Comparison of ENCODE assay signal across 8 cellular contexts in the genomic region with DNA sequence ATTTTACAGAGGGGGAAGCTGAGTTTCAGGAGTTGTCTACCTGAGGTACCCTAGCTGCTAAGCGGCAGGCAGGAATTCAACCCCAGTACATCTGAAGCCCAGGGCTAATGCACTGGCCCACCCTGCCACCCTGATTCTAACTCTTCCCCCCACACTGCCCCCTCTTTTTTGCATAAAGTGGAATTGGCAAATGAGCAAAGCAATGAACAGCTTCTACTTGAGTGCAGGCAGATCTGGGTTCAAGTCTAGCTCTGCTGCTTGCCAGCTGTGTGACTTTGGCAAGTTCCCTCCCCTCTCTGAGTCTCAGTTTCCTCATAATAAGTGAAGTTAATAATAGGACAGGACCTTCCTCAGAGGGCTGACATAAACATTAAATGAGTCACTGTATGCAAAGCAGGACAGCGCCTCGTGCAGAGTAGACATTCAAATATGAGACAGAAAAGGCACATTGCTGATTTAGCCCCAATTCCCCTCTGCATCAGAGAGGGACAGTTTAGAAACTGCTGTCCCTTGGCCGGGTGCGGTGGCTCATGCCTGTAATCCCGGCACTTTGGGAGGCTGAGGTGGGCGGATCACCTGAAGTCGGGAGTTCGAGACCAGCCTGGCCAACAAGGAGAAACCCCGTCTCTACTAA.
A peak's percentile ranks its signal among the peaks of the same experiment; 100 is the strongest.
DNase-seq lines count a peak whose midpoint lies in the region; ATAC-seq lines count a peak whose summit lies in the region.

No MANE protein-coding gene starts in this region.

- H3K27ac ChIP-seq in iPS-20b (ENCODE audit: low read length), result peak overlapping the region; percentile 64

- ATAC-seq in HG03060 (IDR thresholded peaks at IDR 0.05; ENCODE audit: low read depth, unreplicated experiment), result peak; percentile 53

- H3K36me3 ChIP-seq in iPS-20b (ENCODE audit: insufficient read depth, low read depth, low read length), result no peaks in the 10 kb centered on the region

- no peak overlapping the region for H3K9ac ChIP-seq in iPS-20b (ENCODE audit: low read depth, low read length)

- peaks cover 32% of the 10 kb centered on the region for H3K4me1 ChIP-seq in iPS-20b (ENCODE audit: insufficient read depth, low read length)

- H3K27me3 ChIP-seq in iPS-20b (ENCODE audit: insufficient read depth, low read length), result peaks cover 11% of the 10 kb centered on the region

- in situ Hi-C loops in ACHN (cut with HindIII; ENCODE audit: low pct_ligation_motif_present, low pct_unique_long_range_greater_than_20kb, low sequenced_read_pairs), result no loop called here

- peak; percentile 22 for DNase-seq in stimulated activated CD4-positive, alpha-beta T cell treated with anti-CD3 and anti-CD28 coated beads, Interleukin-4, amount 100 ng/mL, for 24 hours
- no peak for DNase-seq in stimulated activated CD4-positive, alpha-beta T cell treated with anti-CD3 and anti-CD28 coated beads, Interleukin-2, amount 100 ng/mL, for 48 hours
- DNase-seq in SIG-M5 (lab: John Stamatoyannopoulos, UW) (peak; percentile 74), NCI-H2171 (lab: John Stamatoyannopoulos, UW) (no peak), ACHN (no peak)
- no peak for DNase-seq in effector CD4-positive, alpha-beta T cell

- H3K4me3 ChIP-seq in iPS-20b (ENCODE audit: low read length), result no peak overlapping the region

- H3K9me3 ChIP-seq in iPS-20b (ENCODE audit: insufficient read depth, low read depth, low read length), result no peaks in the 10 kb centered on the region

Comparison
In these comparisons a context has a peak if more than half of its experiments do, and no peak if none do; other contexts are left out.
1. DNase-seq: peak in stimulated activated CD4-positive, alpha-beta T cell treated with anti-CD3 and anti-CD28 coated beads, Interleukin-4, amount 100 ng/mL, for 24 hours (single experiment) and SIG-M5 (single experiment); none in stimulated activated CD4-positive, alpha-beta T cell treated with anti-CD3 and anti-CD28 coated beads, Interleukin-2, amount 100 ng/mL, for 48 hours (0 of 2), NCI-H2171 (single experiment), ACHN (single experiment) and effector CD4-positive, alpha-beta T cell (single experiment).